In the genomic region with DNA sequence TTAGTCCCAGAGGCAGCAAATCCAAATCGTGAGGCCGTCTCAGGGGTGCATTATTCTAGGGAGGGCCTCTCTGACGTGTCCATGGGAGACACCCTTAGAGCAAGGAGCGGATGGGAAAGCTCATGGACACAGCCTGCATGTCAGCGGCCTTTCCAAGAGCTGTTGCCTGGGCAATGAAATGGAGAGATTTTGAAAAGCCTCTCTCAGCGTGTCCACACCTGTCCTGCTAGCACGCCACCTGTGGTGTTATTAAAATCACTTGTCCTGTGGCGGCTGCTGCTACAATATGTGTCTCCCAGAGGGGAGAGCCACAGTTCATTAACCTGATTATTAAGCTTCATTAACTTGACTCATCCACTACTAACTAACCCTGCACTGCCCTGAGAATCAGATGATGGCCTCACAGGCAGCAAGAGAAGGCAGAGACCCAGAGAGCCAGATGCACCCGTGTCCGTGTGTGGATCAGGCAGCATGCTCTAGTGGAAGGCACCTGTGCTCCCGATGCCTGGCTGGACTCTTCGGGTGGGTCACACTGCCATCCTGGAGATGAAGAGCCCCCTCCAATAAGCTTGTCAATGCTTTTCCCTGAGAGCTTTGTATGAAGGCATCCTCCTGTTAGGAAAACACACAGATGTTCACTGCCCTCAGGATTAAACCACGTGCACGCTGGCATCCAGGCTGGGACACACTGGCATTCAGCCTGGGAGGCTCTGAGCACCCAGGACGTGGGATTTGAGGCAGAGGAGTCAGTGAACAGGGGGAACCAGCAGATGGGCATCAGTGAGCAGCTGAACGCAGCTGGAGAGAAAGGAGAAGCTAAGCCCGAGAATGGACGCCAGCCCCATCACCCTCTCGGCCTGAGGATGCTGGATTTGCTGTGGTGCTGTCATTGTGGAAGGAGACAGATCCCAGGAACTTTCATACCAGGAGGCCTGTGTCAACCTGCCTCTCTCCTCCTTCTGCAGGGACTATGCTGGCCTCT, we compare ENCODE assay signal across 12 cellular contexts.
DNase-seq lines count a peak whose midpoint lies in the region; ATAC-seq, FAIRE-seq and TF ChIP-seq lines count a peak whose summit lies in the region.
"Had no signal": no experiment of that assay in that cellular context is flagged by ENCODE, and none has a peak within 500 bp of the region (broad histone marks: within the 10 kb centered on the region; RNA-seq: fewer than 3 reads in every experiment).

No MANE protein-coding gene starts in this region.

- H3K36me3 ChIP-seq in keratinocyte (ENCODE audit: control insufficient read depth in 2 of 2, extremely low read depth in 1 of 2, insufficient read depth in 2 of 2, low read length in 2 of 2) = no peaks in the 10 kb centered on the region
- no peaks in the 10 kb centered on the region for H3K36me3 ChIP-seq in smooth muscle cell (ENCODE audit: low read depth)
- no peaks in the 10 kb centered on the region for H3K36me3 ChIP-seq in GM23248 (ENCODE audit: low read depth)

- in situ Hi-C loops in GM23248 (cut with MboI) = no loop called here

- 55% methylated on average over 16 of the region's 19 CpGs for WGBS in smooth muscle cell (ENCODE audit: low lambda C conversion rate)
- 43 to 45% methylated on average over 19 of the region's 19 CpGs for WGBS in GM23248 (ENCODE audit: low coverage in 1 of 2, low lambda C conversion rate in 2 of 2, missing lambda C conversion rate in 2 of 2), 2 experiments

- no peak for FAIRE-seq in keratinocyte (lab: Jason Lieb, UNC)

- TF ChIP-seq CTCF in keratinocyte (optimal IDR thresholded peaks at IDR 0.05 in 1 of 3, IDR thresholded peaks at IDR 0.05 in 1 of 3, conservative IDR thresholded peaks at IDR 0.05 in 1 of 3; ENCODE audit: extremely low read depth in 1 of 3, insufficient read depth in 2 of 3, low read length in 3 of 3) (peak in 2 of 3 experiments; percentile 17 to 19), smooth muscle cell (IDR thresholded peaks at IDR 0.05; ENCODE audit: borderline replicate concordance, insufficient read depth, poor library complexity, severe bottlenecking) (no peak)

- H3K4me3 ChIP-seq in keratinocyte (ENCODE audit: control insufficient read depth in 2 of 3, extremely low read depth in 1 of 3, insufficient read depth in 2 of 3, low read depth in 1 of 3, low read length in 3 of 3) = no peak overlapping the region
- H3K4me3 ChIP-seq in smooth muscle cell = no peak overlapping the region
- no peak overlapping the region for H3K4me3 ChIP-seq in GM23248
- H3K4me3 ChIP-seq: testis had no signal

- H3K9me3 ChIP-seq in keratinocyte (ENCODE audit: control insufficient read depth, low read depth, low read length) (no peaks in the 10 kb centered on the region), smooth muscle cell (replicated peaks; ENCODE audit: low read depth) (no peaks in the 10 kb centered on the region), GM23248 (ENCODE audit: low read depth) (no peaks in the 10 kb centered on the region)
- H3K9me3 ChIP-seq: testis had no signal

- H3K9ac ChIP-seq in keratinocyte (ENCODE audit: control insufficient read depth, extremely low read depth, insufficient read depth, low read length) (no peak overlapping the region), smooth muscle cell (ENCODE audit: low read depth) (no peak overlapping the region), GM23248 (no peak overlapping the region)

- H3K9me1 ChIP-seq in keratinocyte (ENCODE audit: control insufficient read depth, extremely low read depth, insufficient read depth, low read length) = no peaks in the 10 kb centered on the region

- H3K4me1 Mint-ChIP-seq in activated CD4-positive, alpha-beta T cell treated with anti-CD3 and anti-CD28 coated beads, Interleukin-2, amount 10 ng/mL, durations not matched to agents 24 days and 14 days = peaks cover 3% of the 10 kb centered on the region

- ATAC-seq in GM19463 (IDR thresholded peaks at IDR 0.05; ENCODE audit: unreplicated experiment) = no peak
- ATAC-seq: activated CD8-positive, alpha-beta T cell treated with anti-CD3 and anti-CD28 coated beads, Interleukin-2, amount 10 ng/mL, durations not matched to agents 7 days and 5 days had no signal

- DNase-seq in DMS153 treated with DMSO at 0.1 percent for 48 hours (lab: John Stamatoyannopoulos, UW; ENCODE audit: unreplicated experiment) = peak; percentile 96
- peak; percentile 82 for DNase-seq in NCI-H1436 treated with DMSO at 0.1 percent for 48 hours (lab: John Stamatoyannopoulos, UW)
- peak; percentile 83 for DNase-seq in NCI-H774 (lab: John Stamatoyannopoulos, UW)
- no peak for DNase-seq in keratinocyte (ENCODE audit: low read depth, low spot score)
- no peak for DNase-seq in smooth muscle cell (lab: John Stamatoyannopoulos, UW; ENCODE audit: unreplicated experiment)
- no peak for DNase-seq in activated CD4-positive, alpha-beta T cell treated with anti-CD3 and anti-CD28 coated beads, Interleukin-2, amount 10 ng/mL, durations not matched to agents 24 days and 14 days
- no peak for DNase-seq in GM23248
- DNase-seq: activated CD8-positive, alpha-beta T cell treated with anti-CD3 and anti-CD28 coated beads, Interleukin-2, amount 10 ng/mL, durations not matched to agents 7 days and 5 days; testis had no signal

- H2AFZ ChIP-seq in keratinocyte (ENCODE audit: control insufficient read depth, low read length) (no peak overlapping the region), smooth muscle cell (ENCODE audit: low read depth) (no peak overlapping the region), GM23248 (no peak overlapping the region)

- no peak overlapping the region for H3K4me3 Mint-ChIP-seq in activated CD4-positive, alpha-beta T cell treated with anti-CD3 and anti-CD28 coated beads, Interleukin-2, amount 10 ng/mL, durations not matched to agents 24 days and 14 days
- H3K4me3 Mint-ChIP-seq: activated CD8-positive, alpha-beta T cell treated with anti-CD3 and anti-CD28 coated beads, Interleukin-2, amount 10 ng/mL, durations not matched to agents 7 days and 5 days had no signal

- H3F3A ChIP-seq in smooth muscle cell (ENCODE audit: low read depth) (no peaks in the 10 kb centered on the region), GM23248 (ENCODE audit: insufficient read depth) (no peaks in the 10 kb centered on the region)

- H3K9me3 Mint-ChIP-seq in activated CD4-positive, alpha-beta T cell treated with anti-CD3 and anti-CD28 coated beads, Interleukin-2, amount 10 ng/mL, durations not matched to agents 24 days and 14 days = no peaks in the 10 kb centered on the region

- no peaks in the 10 kb centered on the region for H3K9me2 ChIP-seq in GM23248 (ENCODE audit: insufficient read depth)

- H3K27ac ChIP-seq in keratinocyte (ENCODE audit: control insufficient read depth, insufficient read depth, low read length) (no peak overlapping the region), smooth muscle cell (ENCODE audit: low read depth) (no peak overlapping the region), GM23248 (no peak overlapping the region)
- H3K27ac ChIP-seq: dorsolateral prefrontal cortex, HL-60, testis had no signal

- H4K20me1 ChIP-seq in keratinocyte (ENCODE audit: control insufficient read depth, extremely low read depth, insufficient read depth, low read length) = no peaks in the 10 kb centered on the region
- H4K20me1 ChIP-seq in smooth muscle cell (ENCODE audit: low read depth) = no peaks in the 10 kb centered on the region
- no peaks in the 10 kb centered on the region for H4K20me1 ChIP-seq in GM23248 (ENCODE audit: insufficient read depth)

- H3K79me2 ChIP-seq in keratinocyte (ENCODE audit: control insufficient read depth, insufficient read depth, low read length) (no peaks in the 10 kb centered on the region), smooth muscle cell (ENCODE audit: low read depth) (no peaks in the 10 kb centered on the region), GM23248 (ENCODE audit: insufficient read depth) (no peaks in the 10 kb centered on the region)

- H3K27ac Mint-ChIP-seq in activated CD4-positive, alpha-beta T cell treated with anti-CD3 and anti-CD28 coated beads, Interleukin-2, amount 10 ng/mL, durations not matched to agents 24 days and 14 days = no peak overlapping the region
- H3K27ac Mint-ChIP-seq: activated CD8-positive, alpha-beta T cell treated with anti-CD3 and anti-CD28 coated beads, Interleukin-2, amount 10 ng/mL, durations not matched to agents 7 days and 5 days had no signal

- dilution Hi-C loops in keratinocyte (cut with MboI; ENCODE audit: extremely low pct_ligation_motif_present, low sequenced_read_pairs) = no loop called here

- intact Hi-C loops in activated CD4-positive, alpha-beta T cell treated with anti-CD3 and anti-CD28 coated beads, Interleukin-2, amount 10 ng/mL, durations not matched to agents 24 days and 14 days (cut with micrococcal nuclease) = no loop called here

- H3K27me3 ChIP-seq in keratinocyte (ENCODE audit: control insufficient read depth, extremely low read depth, insufficient read depth, low read length) (peaks cover 10% of the 10 kb centered on the region), smooth muscle cell (ENCODE audit: low read depth) (peaks cover 56% of the 10 kb centered on the region), GM23248 (replicated peaks; ENCODE audit: insufficient read depth) (peaks cover 29% of the 10 kb centered on the region)
- H3K27me3 ChIP-seq: testis had no signal

- no peaks in the 10 kb centered on the region for H3K36me3 Mint-ChIP-seq in activated CD4-positive, alpha-beta T cell treated with anti-CD3 and anti-CD28 coated beads, Interleukin-2, amount 10 ng/mL, durations not matched to agents 24 days and 14 days (ENCODE audit: low read depth)

- H3K4me1 ChIP-seq in keratinocyte (ENCODE audit: control insufficient read depth, extremely low read depth, insufficient read depth, low read length) (no peaks in the 10 kb centered on the region), smooth muscle cell (ENCODE audit: low read depth) (no peaks in the 10 kb centered on the region), GM23248 (ENCODE audit: insufficient read depth) (no peaks in the 10 kb centered on the region)
- H3K4me1 ChIP-seq: testis had no signal

- H3K27me3 Mint-ChIP-seq in activated CD4-positive, alpha-beta T cell treated with anti-CD3 and anti-CD28 coated beads, Interleukin-2, amount 10 ng/mL, durations not matched to agents 24 days and 14 days = peaks cover 34% of the 10 kb centered on the region

- H3K4me2 ChIP-seq in keratinocyte (ENCODE audit: control insufficient read depth, extremely low read depth, insufficient read depth, low read depth, low read length) (no peak overlapping the region), smooth muscle cell (no peak overlapping the region), GM23248 (ENCODE audit: unreplicated experiment) (no peak overlapping the region)

Comparison
In these comparisons a context has a peak if more than half of its experiments do, and no peak if none do; other contexts are left out.
1. DNase-seq: peak in DMS153 treated with DMSO at 0.1 percent for 48 hours (single experiment), NCI-H1436 treated with DMSO at 0.1 percent for 48 hours (single experiment) and NCI-H774 (single experiment); none in keratinocyte (single experiment), smooth muscle cell (single experiment), activated CD4-positive, alpha-beta T cell treated with anti-CD3 and anti-CD28 coated beads, Interleukin-2, amount 10 ng/mL, durations not matched to agents 24 days and 14 days (single experiment) and GM23248 (single experiment).